In genomic region chr11:69670158-69670845, GRCh38 we compare ENCODE assay signal across 7 cellular contexts. TPM values are rescaled to one million over a fixed set of nuclear protein-coding genes. Genes with fewer than 3 reads are reported as not detected.
DNase-seq lines count a peak whose midpoint lies in the region; ATAC-seq, FAIRE-seq and TF ChIP-seq lines count a peak whose summit lies in the region.

No MANE protein-coding gene starts in this region.

- no peak overlapping the region for H3K27ac ChIP-seq in astrocyte (ENCODE audit: low read depth, low read length)
- no peak overlapping the region for H3K27ac ChIP-seq in hepatocyte
- peak overlapping the region in 1 of 4 donors; percentile 20 for H3K27ac ChIP-seq in gastrocnemius medialis

- H3K36me3 ChIP-seq in astrocyte (ENCODE audit: insufficient read depth, low read length) (peaks cover 29% of the 10 kb centered on the region), hepatocyte (replicated peaks; ENCODE audit: insufficient read depth, low read depth) (no peaks in the 10 kb centered on the region), gastrocnemius medialis (peaks cover 0 to 25% of the 10 kb centered on the region in 2 donors)

- no peaks in the 10 kb centered on the region for H3K9me2 ChIP-seq in hepatocyte (replicated peaks; ENCODE audit: insufficient read depth)

- H2AFZ ChIP-seq in astrocyte (ENCODE audit: low read depth, low read length) (no peak overlapping the region), hepatocyte (no peak overlapping the region)

- H3K36me3 Mint-ChIP-seq in astrocyte (ENCODE audit: low read depth, unreplicated experiment): peaks cover 15% of the 10 kb centered on the region

- peak; percentile 95 for TF ChIP-seq CTCF in GM12865 (IDR thresholded peaks at IDR 0.05; ENCODE audit: insufficient read depth, low read depth, low read length, missing control alignments)
- peak; percentile 93 for TF ChIP-seq CTCF in astrocyte (IDR thresholded peaks at IDR 0.05; ENCODE audit: insufficient read depth, low read depth, low read length)
- peak; percentile 95 for TF ChIP-seq CTCF in hepatocyte (IDR thresholded peaks at IDR 0.05; ENCODE audit: poor library complexity)
- TF ChIP-seq CTCF in gastrocnemius medialis (IDR thresholded peaks at IDR 0.05 in 4 of 5, conservative IDR thresholded peaks at IDR 0.05 in 1 of 5): peak; percentile 78 to 91 (median 80)

- H3K4me1 ChIP-seq in astrocyte (ENCODE audit: insufficient read depth, low read length) (peaks cover 14% of the 10 kb centered on the region), hepatocyte (ENCODE audit: insufficient read depth) (peaks cover 10% of the 10 kb centered on the region), gastrocnemius medialis (peaks cover 21 to 29% of the 10 kb centered on the region in 2 donors)

- H3K4me2 ChIP-seq in astrocyte (ENCODE audit: low read length): peak overlapping the region; percentile 35
- H3K4me2 ChIP-seq in hepatocyte: no peak overlapping the region

- H3K4me1 Mint-ChIP-seq in astrocyte (ENCODE audit: low read depth, unreplicated experiment): peaks cover 13% of the 10 kb centered on the region

- peak; percentile 43 to 67 for ATAC-seq in gastrocnemius medialis
- ATAC-seq in HG03457 (IDR thresholded peaks at IDR 0.05; ENCODE audit: unreplicated experiment): no peak

- H3K27ac Mint-ChIP-seq in astrocyte (ENCODE audit: unreplicated experiment): no peak overlapping the region

- H3K79me2 ChIP-seq in astrocyte (ENCODE audit: insufficient read depth, low read length) (peaks cover 37% of the 10 kb centered on the region), hepatocyte (peaks cover 27% of the 10 kb centered on the region)

- no peaks in the 10 kb centered on the region for H3K27me3 Mint-ChIP-seq in astrocyte (ENCODE audit: low read depth, unreplicated experiment)

- intact Hi-C loops in gastrocnemius medialis (cut with DNase I; ENCODE audit: low total_unique reads): no loop called here

- H3K4me3 Mint-ChIP-seq in astrocyte (ENCODE audit: unreplicated experiment): peak overlapping the region; percentile 64

- no peaks in the 10 kb centered on the region for H3K9me3 Mint-ChIP-seq in astrocyte (ENCODE audit: unreplicated experiment)

- H3K27me3 ChIP-seq in astrocyte (ENCODE audit: insufficient read depth, low read length) (no peaks in the 10 kb centered on the region), hepatocyte (no peaks in the 10 kb centered on the region), gastrocnemius medialis (no peaks in the 10 kb centered on the region)

- in situ Hi-C loops in gastrocnemius medialis (cut with MboI; ENCODE audit: low sequenced_read_pairs in 4 of 4): loop anchor here in 1 of 4 donors (25.0 kb wide), 1 partner anchor 558 kb away; no protein-coding TSS in a partner anchor

- no peak for TF ChIP-seq POLR2A in gastrocnemius medialis (IDR thresholded peaks at IDR 0.05)

- peak; percentile 66 for FAIRE-seq in astrocyte (lab: Jason Lieb, UNC)

- H3K9ac ChIP-seq in astrocyte (ENCODE audit: low read length): peak overlapping the region; percentile 47

- H4K20me1 ChIP-seq in astrocyte (ENCODE audit: insufficient read depth, low read length): peaks cover 56% of the 10 kb centered on the region
- no peaks in the 10 kb centered on the region for H4K20me1 ChIP-seq in hepatocyte (ENCODE audit: insufficient read depth, poor library complexity, severe bottlenecking)

- DNase-seq in GM12865 (ENCODE audit: low read depth): peak; percentile 73
- DNase-seq in NCI-H187 (lab: John Stamatoyannopoulos, UW): peak; percentile 43 to 50
- peak in 4 of 5 experiments; percentile 24 to 47 (median 44) for DNase-seq in T-helper 2 cell
- peak; percentile 56 for DNase-seq in astrocyte (ENCODE audit: low read depth)
- DNase-seq in hepatocyte (ENCODE audit: low spot score): peak; percentile 93
- peak; percentile 58 to 80 for DNase-seq in gastrocnemius medialis

- no peak overlapping the region for H3K4me3 ChIP-seq in GM12865 (ENCODE audit: low read depth, low read length)
- H3K4me3 ChIP-seq in astrocyte (ENCODE audit: insufficient read depth, low read depth, low read length): no peak overlapping the region
- no peak overlapping the region for H3K4me3 ChIP-seq in hepatocyte
- H3K4me3 ChIP-seq in gastrocnemius medialis: no peak overlapping the region

- WGBS in hepatocyte (ENCODE audit: low lambda C conversion rate, missing lambda C conversion rate): 46% methylated on average over 18 of the region's 18 CpGs

- H3K9me3 ChIP-seq in astrocyte (ENCODE audit: insufficient read depth, low read depth, low read length): no peaks in the 10 kb centered on the region
- H3K9me3 ChIP-seq in hepatocyte (ENCODE audit: low read depth): no peaks in the 10 kb centered on the region
- H3K9me3 ChIP-seq in gastrocnemius medialis: no peaks in the 10 kb centered on the region

RNA-seq across cellular contexts. Expression of gene LTO1, which starts 4.9 kb away (rescaled TPM):
- total RNA-seq in astrocyte (17.6 and 20.0 TPM in 2 replicates), hepatocyte (13.4 and 32.9 TPM in 2 replicates), gastrocnemius medialis (10 to 100 TPM in 2 of 4 donors, 1 to 10 TPM in 2; 9.5 to 18.2 (median 13.3) TPM)
- 12.6 and 19.6 TPM in 2 replicates for polyA plus RNA-seq in hepatocyte

RNA-seq across cellular contexts. Expression of gene CCND1, which starts 29.3 kb away (rescaled TPM):
- total RNA-seq in astrocyte (248 and 482 TPM in 2 replicates), hepatocyte (69.6 and 80.2 TPM in 2 replicates), gastrocnemius medialis (1 to 10 TPM; 1.3 to 4.6 (median 3.2) TPM)
- polyA plus RNA-seq in hepatocyte: 81.9 and 82.9 TPM in 2 replicates

RNA-seq across cellular contexts. Expression of gene FGF19, which starts 33.5 kb away (rescaled TPM):
- not detected in 2 replicates for total RNA-seq in astrocyte
- 0.16 and 1.0 TPM in 2 replicates for total RNA-seq in hepatocyte
- polyA plus RNA-seq in hepatocyte: not detected in 2 replicates
- not detected for total RNA-seq in gastrocnemius medialis

Comparison
In these comparisons a context has a peak if more than half of its experiments do, and no peak if none do; other contexts are left out.
1. RNA of gene CCND1, which starts 29.3 kb away (total RNA-seq): 248 to 482 TPM in astrocyte and 69.6 to 80.2 TPM in hepatocyte; 1.3 to 4.6 TPM in gastrocnemius medialis; every median in the first group is over 10 times any median in the second.
2. Peak in every context shown above with its lines, with median percentiles within 50 percentile points of each other: DNase-seq and CTCF ChIP-seq.